In genomic region chr3:126923423-126923822, GRCh38 we compare ENCODE assay signal across 25 cellular contexts. TPM values are rescaled to one million over a fixed set of nuclear protein-coding genes. Genes with fewer than 3 reads are reported as not detected.
DNase-seq lines count a peak whose midpoint lies in the region; ATAC-seq, FAIRE-seq and TF ChIP-seq lines count a peak whose summit lies in the region.
"Had no signal": no experiment of that assay in that cellular context is flagged by ENCODE, and none has a peak within 500 bp of the region (broad histone marks: within the 10 kb centered on the region; RNA-seq: fewer than 3 reads in every experiment).

No MANE protein-coding gene starts in this region.

- FAIRE-seq in RCC 7860 (lab: Jason Lieb, UNC) = no peak
- FAIRE-seq: G401.6, GM12892, HTR-8/SVneo had no signal

- H3K27me3 Mint-ChIP-seq in activated CD4-positive, alpha-beta T cell treated with anti-CD3 and anti-CD28 coated beads for 36 hours = no peaks in the 10 kb centered on the region
- no peaks in the 10 kb centered on the region; the same call in 1 of the 2 replicates for H3K27me3 Mint-ChIP-seq in H9 (ENCODE audit: low read depth)
- no peaks in the 10 kb centered on the region for H3K27me3 Mint-ChIP-seq in activated CD4-positive, alpha-beta memory T cell treated with anti-CD3 and anti-CD28 coated beads for 36 hours
- H3K27me3 Mint-ChIP-seq in central memory CD8-positive, alpha-beta T cell = no peaks in the 10 kb centered on the region
- H3K27me3 Mint-ChIP-seq: CD4-positive, alpha-beta memory T cell had no signal

- H3K4ac ChIP-seq in H9 (ENCODE audit: low read depth, low read length) = no peak overlapping the region

- H3K27ac ChIP-seq in H9 (ENCODE audit: insufficient read length, low read depth, low read length) = no peak overlapping the region
- H3K27ac ChIP-seq: BLaER1 treated with 17β-estradiol and CSF1 and Interleukin-3, amounts not matched to agents 10 nM and 100 nM; GM23248 had no signal

- no peaks in the 10 kb centered on the region for H4K20me1 ChIP-seq in H9 (ENCODE audit: control insufficient read depth, insufficient read depth, insufficient read length)

- H2BK120ac ChIP-seq in H9 (ENCODE audit: low read depth, low read length, poor library complexity, severe bottlenecking) = no peak overlapping the region

- no peak overlapping the region for H3K56ac ChIP-seq in H9 (ENCODE audit: insufficient read length, low read depth, low read length)

- H2AFZ ChIP-seq in H9 (ENCODE audit: low read length) = no peak overlapping the region
- H2AFZ ChIP-seq: GM23248 had no signal

- no peak overlapping the region for H2BK20ac ChIP-seq in H9 (ENCODE audit: low read depth, low read length, poor library complexity, severe bottlenecking)

- no peak overlapping the region for H3K27ac Mint-ChIP-seq in activated CD4-positive, alpha-beta T cell treated with anti-CD3 and anti-CD28 coated beads for 36 hours
- peak overlapping the region in 1 of 3 experiments; percentile 13; a peak in 1 of 7 replicates for H3K27ac Mint-ChIP-seq in H9
- H3K27ac Mint-ChIP-seq in activated CD4-positive, alpha-beta memory T cell treated with anti-CD3 and anti-CD28 coated beads for 36 hours = no peak overlapping the region
- H3K27ac Mint-ChIP-seq in central memory CD8-positive, alpha-beta T cell (ENCODE audit: low read depth) = no peak overlapping the region
- H3K27ac Mint-ChIP-seq: CD4-positive, alpha-beta memory T cell had no signal

- DNase-seq in activated CD4-positive, alpha-beta T cell treated with anti-CD3 and anti-CD28 coated beads for 36 hours = no peak
- DNase-seq in activated CD4-positive, alpha-beta T cell treated with anti-CD3 and anti-CD28 coated beads for 48 hours = no peak
- DNase-seq in H9 (no peak), RCC 7860 (ENCODE audit: low spot score) (no peak)
- DNase-seq in activated CD4-positive, alpha-beta memory T cell treated with anti-CD3 and anti-CD28 coated beads for 36 hours = peak; percentile 15
- DNase-seq in central memory CD8-positive, alpha-beta T cell (ENCODE audit: low spot score in 2 of 2) = no peak
- DNase-seq: 8988T; Caco-2; CD4-positive, alpha-beta memory T cell; GM23248; NCI-H1105; NCI-H146; NCI-H2029; NCI-H2227 treated with DMSO at 0.1 percent for 48 hours; NCI-H510A; NCI-H774; OCI-M1; Right ventricle myocardium superior had no signal

- POLR2A ChIA-PET in activated CD4-positive, alpha-beta T cell treated with anti-CD3 and anti-CD28 coated beads for 36 hours (lab: Charles Lee) = no interaction called here
- POLR2A ChIA-PET in activated CD4-positive, alpha-beta memory T cell treated with anti-CD3 and anti-CD28 coated beads for 36 hours (lab: Charles Lee) = no interaction called here

- no peak for TF ChIP-seq CTCF in H9 (conservative IDR thresholded peaks at IDR 0.05)

- H3K4me1 Mint-ChIP-seq in activated CD4-positive, alpha-beta T cell treated with anti-CD3 and anti-CD28 coated beads for 36 hours = no peaks in the 10 kb centered on the region
- peaks cover 0 to 5% of the 10 kb centered on the region in 2 experiments; a peak in 1 of 4 replicates for H3K4me1 Mint-ChIP-seq in H9
- H3K4me1 Mint-ChIP-seq in activated CD4-positive, alpha-beta memory T cell treated with anti-CD3 and anti-CD28 coated beads for 36 hours (ENCODE audit: low read depth) = no peaks in the 10 kb centered on the region
- H3K4me1 Mint-ChIP-seq in central memory CD8-positive, alpha-beta T cell = peaks cover 24% of the 10 kb centered on the region

- no peak overlapping the region for H3K18ac ChIP-seq in H9 (ENCODE audit: insufficient read length, low read depth, low read length)

- H3K9me3 ChIP-seq in H9 (ENCODE audit: control insufficient read depth, low read depth, low read length) = no peaks in the 10 kb centered on the region
- H3K9me3 ChIP-seq: Caco-2, HAP-1 had no signal

- H3K4me1 ChIP-seq in H9 (ENCODE audit: insufficient read depth, low read length) = no peaks in the 10 kb centered on the region

- H4K91ac ChIP-seq in H9 (ENCODE audit: insufficient read length, low read depth, low read length) = no peak overlapping the region

- no peak overlapping the region for H2BK12ac ChIP-seq in H9 (ENCODE audit: insufficient read length, low read depth, low read length)

- H2AK5ac ChIP-seq in H9 (ENCODE audit: insufficient read length, low read length) = no peak overlapping the region

- H3K23ac ChIP-seq in H9 (ENCODE audit: insufficient read length, low read depth, low read length) = no peak overlapping the region

- no peaks in the 10 kb centered on the region for H3K79me2 ChIP-seq in H9 (ENCODE audit: insufficient read depth, low read length)

- CTCF ChIA-PET in activated CD4-positive, alpha-beta T cell treated with anti-CD3 and anti-CD28 coated beads for 36 hours (lab: Charles Lee) = no interaction called here
- CTCF ChIA-PET in activated CD4-positive, alpha-beta memory T cell treated with anti-CD3 and anti-CD28 coated beads for 36 hours (lab: Charles Lee) = interaction anchor here (0.6 to 1.3 kb wide), 2 partner anchors 19 to 60 kb away, joined by 3 read pairs; no protein-coding TSS in a partner anchor

- no peak overlapping the region for H2BK5ac ChIP-seq in H9 (ENCODE audit: insufficient read length, low read length)

- H3K14ac ChIP-seq in H9 (ENCODE audit: insufficient read depth, low read length) = no peak overlapping the region

- no peak overlapping the region for H3K4me3 Mint-ChIP-seq in activated CD4-positive, alpha-beta T cell treated with anti-CD3 and anti-CD28 coated beads for 36 hours
- H3K4me3 Mint-ChIP-seq in H9 = no peak overlapping the region; a peak in 1 of 5 replicates
- H3K4me3 Mint-ChIP-seq in activated CD4-positive, alpha-beta memory T cell treated with anti-CD3 and anti-CD28 coated beads for 36 hours = no peak overlapping the region
- H3K4me3 Mint-ChIP-seq in central memory CD8-positive, alpha-beta T cell = no peak overlapping the region
- H3K4me3 Mint-ChIP-seq: CD4-positive, alpha-beta memory T cell had no signal

- H4K8ac ChIP-seq in H9 (replicated peaks; ENCODE audit: insufficient read length, low read depth, low read length) = peak overlapping the region; percentile 40

- WGBS in H9 (ENCODE audit: extremely low coverage, insufficient read length, low lambda C conversion rate) = no CpG with 5 or more reads among the region's 6 CpGs

- no peak overlapping the region for H2BK15ac ChIP-seq in H9 (ENCODE audit: low read depth, low read length)

- H3K79me1 ChIP-seq in H9 (ENCODE audit: insufficient read depth, low read depth, low read length, poor library complexity, severe bottlenecking) = no peaks in the 10 kb centered on the region

- no peaks in the 10 kb centered on the region for H3K23me2 ChIP-seq in H9 (ENCODE audit: insufficient read length, low read depth, low read length, poor library complexity, severe bottlenecking)

- no peak overlapping the region for H3K4me2 ChIP-seq in H9 (ENCODE audit: insufficient read depth, insufficient read length, low read length)
- H3K4me2 ChIP-seq: BLaER1 treated with 17β-estradiol and CSF1 and Interleukin-3, amounts not matched to agents 10 nM and 100 nM had no signal

- H3T11ph ChIP-seq in H9 (ENCODE audit: low read length) = no peak overlapping the region

- peaks cover 15% of the 10 kb centered on the region for H3K36me3 Mint-ChIP-seq in activated CD4-positive, alpha-beta T cell treated with anti-CD3 and anti-CD28 coated beads for 36 hours (ENCODE audit: low read depth)
- peaks cover 0 to 14% (median 9%) of the 10 kb centered on the region in 3 experiments; a peak in 6 of 7 replicates for H3K36me3 Mint-ChIP-seq in H9 (ENCODE audit: insufficient read depth in 1 of 3, low read depth in 3 of 3)
- H3K36me3 Mint-ChIP-seq in activated CD4-positive, alpha-beta memory T cell treated with anti-CD3 and anti-CD28 coated beads for 36 hours = peaks cover 6% of the 10 kb centered on the region
- H3K36me3 Mint-ChIP-seq in central memory CD8-positive, alpha-beta T cell (ENCODE audit: insufficient read depth) = no peaks in the 10 kb centered on the region

- peaks cover 3% of the 10 kb centered on the region for H3K9me3 Mint-ChIP-seq in activated CD4-positive, alpha-beta T cell treated with anti-CD3 and anti-CD28 coated beads for 36 hours (ENCODE audit: low read depth)
- H3K9me3 Mint-ChIP-seq in H9 = peaks cover 11 to 12% of the 10 kb centered on the region in 2 experiments; a peak in 4 of 5 replicates
- peaks cover 6% of the 10 kb centered on the region for H3K9me3 Mint-ChIP-seq in activated CD4-positive, alpha-beta memory T cell treated with anti-CD3 and anti-CD28 coated beads for 36 hours
- H3K9me3 Mint-ChIP-seq in central memory CD8-positive, alpha-beta T cell = no peaks in the 10 kb centered on the region

- intact Hi-C loops in activated CD4-positive, alpha-beta T cell treated with anti-CD3 and anti-CD28 coated beads for 36 hours (cut with DNase I, micrococcal nuclease) = no loop called here
- intact Hi-C loops in activated CD4-positive, alpha-beta memory T cell treated with anti-CD3 and anti-CD28 coated beads for 36 hours (cut with micrococcal nuclease) = no loop called here

- H3K9ac ChIP-seq in H9 (ENCODE audit: extremely low read depth, insufficient read length, low read length) = no peak overlapping the region
- H3K9ac ChIP-seq: BLaER1 treated with 17β-estradiol and CSF1 and Interleukin-3, amounts not matched to agents 10 nM and 100 nM; GM23248 had no signal

- no peaks in the 10 kb centered on the region for H3K27me3 ChIP-seq in H9 (ENCODE audit: insufficient read depth, low read length)

- peak; percentile 57 for ATAC-seq in activated CD4-positive, alpha-beta T cell treated with anti-CD3 and anti-CD28 coated beads for 36 hours
- peak; percentile 43 for ATAC-seq in central memory CD8-positive, alpha-beta T cell (replicated peaks; ENCODE audit: extremely low read depth, poor library complexity, severe bottlenecking)
- ATAC-seq in HG03139 (IDR thresholded peaks at IDR 0.05; ENCODE audit: unreplicated experiment) (no peak), HG02852 (IDR thresholded peaks at IDR 0.05; ENCODE audit: unreplicated experiment) (no peak)

- H4K5ac ChIP-seq in H9 (ENCODE audit: insufficient read length, low read depth, low read length) = no peak overlapping the region

RNA-seq across cellular contexts. Expression of gene PLXNA1, which starts 59.5 kb away (rescaled TPM):
- total RNA-seq in activated CD4-positive, alpha-beta T cell treated with anti-CD3 and anti-CD28 coated beads for 36 hours = 1 to 10 TPM; 6.7 to 8.8 TPM
- total RNA-seq in H9 (2021) = 39.6 and 42.1 TPM in 2 replicates
- 1 to 10 TPM; 8.8 to 9.3 TPM for total RNA-seq in activated CD4-positive, alpha-beta memory T cell treated with anti-CD3 and anti-CD28 coated beads for 36 hours

Comparison
In these comparisons a context has a peak if more than half of its experiments do, and no peak if none do; other contexts are left out.
1. ATAC-seq: peak in activated CD4-positive, alpha-beta T cell treated with anti-CD3 and anti-CD28 coated beads for 36 hours (single experiment) and central memory CD8-positive, alpha-beta T cell (single experiment); none in HG03139 (single experiment) and HG02852 (single experiment).